28 cellular contexts compared by ENCODE assay signal in the genomic region with DNA sequence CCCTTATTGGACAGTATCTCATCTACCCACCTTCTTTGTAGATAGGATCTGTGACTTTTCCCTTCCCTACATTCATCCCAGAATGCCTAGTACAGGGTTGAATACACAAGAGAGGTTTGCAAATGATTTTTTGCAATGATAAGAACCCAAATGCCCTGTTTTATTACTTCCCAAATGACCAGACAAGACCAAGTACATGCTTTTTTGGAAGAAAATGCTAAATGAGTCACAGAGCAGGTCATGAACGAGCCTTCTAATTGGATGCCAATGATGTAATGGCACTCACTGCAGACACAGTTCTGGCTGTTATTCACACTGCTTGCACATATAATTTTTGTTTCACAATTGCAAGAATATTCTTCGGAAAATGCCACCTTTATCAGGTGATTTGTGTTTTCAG. TPM values are rescaled to one million over a fixed set of nuclear protein-coding genes. Genes with fewer than 3 reads are reported as not detected.
"Had no signal": no experiment of that assay in that cellular context is flagged by ENCODE, and none has a peak within 500 bp of the region (broad histone marks: within the 10 kb centered on the region; RNA-seq: fewer than 3 reads in every experiment).

No MANE protein-coding gene starts in this region.

- H3K4me3 ChIP-seq: ascending aorta, cardiac muscle cell, MG63, SJSA1 had no signal

- DNase-seq: activated CD4-positive, alpha-beta memory T cell treated with anti-CD3 and anti-CD28 coated beads for 36 hours; activated CD4-positive, alpha-beta T cell treated with anti-CD3 and anti-CD28 coated beads, Interleukin-2, amount 10 ng/mL, durations not matched to agents 7 days and 5 days; activated CD4-positive, CD25-positive, alpha-beta regulatory T cell; activated CD8-positive, alpha-beta memory T cell treated with anti-CD3 and anti-CD28 coated beads for 24 hours; activated effector memory CD4-positive, alpha-beta T cell treated with anti-CD3 and anti-CD28 coated beads, Interleukin-2, amount 50 U/mL, for 16 hours; activated naive CD4-positive, alpha-beta T cell treated with Interleukin-2 at 50 U/mL for 16 hours; activated naive CD8-positive, alpha-beta T cell treated with anti-CD3 and anti-CD28 coated beads, Interleukin-2, amount 50 U/mL, for 24 hours; activated T-cell treated with anti-CD3 and anti-CD28 coated beads, Interleukin-2, amount 50 U/mL, for 4 hours; amniotic stem cell; MG63; NCI-H1105; NCI-H1436; NCI-H1694 treated with DMSO at 0.1 percent for 48 hours; NCI-H2029 treated with DMSO at 0.1 percent for 48 hours; NCI-H345; NCI-H510A; NCI-H526 treated with DMSO at 0.1 percent for 48 hours; NCI-H82; SHP77; T-helper 17 cell; T-helper 9 cell had no signal

- H3K4me1 ChIP-seq: ascending aorta, SJSA1 had no signal

- H3K9me3 ChIP-seq: ascending aorta, MG63, SJSA1 had no signal

- H3K36me3 ChIP-seq: ascending aorta, cardiac muscle cell, MG63, SJSA1 had no signal

- ATAC-seq: activated naive CD4-positive, alpha-beta T cell treated with anti-CD3 and anti-CD28 coated beads, Interleukin-2, amount 50 U/mL, for 72 hours; activated naive CD8-positive, alpha-beta T cell treated with anti-CD3 and anti-CD28 coated beads, Interleukin-2, amount 50 U/mL, for 24 hours; activated T-cell treated with anti-CD3 and anti-CD28 coated beads, Interleukin-2, amount 50 U/mL, for 4 hours; Panc1; T-helper 17 cell had no signal

- H3K27me3 ChIP-seq: ascending aorta, cardiac muscle cell, MG63, SJSA1 had no signal

- H3K27ac ChIP-seq: ascending aorta, cardiac muscle cell, SJSA1, VCaP had no signal

RNA-seq across cellular contexts. Expression of gene GABRQ, which starts 17.8 kb away (rescaled TPM):
- total RNA-seq: activated CD4-positive, alpha-beta memory T cell treated with anti-CD3 and anti-CD28 coated beads for 36 hours; activated CD4-positive, alpha-beta T cell treated with anti-CD3 and anti-CD28 coated beads, Interleukin-2, amount 10 ng/mL, durations not matched to agents 7 days and 5 days; activated T-cell treated with anti-CD3 and anti-CD28 coated beads, Interleukin-2, amount 50 U/mL, for 4 hours; ascending aorta; OCI-LY7; T-helper 17 cell had no signal
